8 cellular contexts compared by ENCODE assay signal in genomic region chr7:141014523-141015395, GRCh38. TPM values are rescaled to one million over a fixed set of nuclear protein-coding genes. Genes with fewer than 3 reads are reported as not detected.
DNase-seq lines count a peak whose midpoint lies in the region; ATAC-seq and TF ChIP-seq lines count a peak whose summit lies in the region.

TSS of gene MRPS33 (minus strand) at chr7:141014952. CDS start at chr7:141010633, 4,319 bp downstream.

- H3K27me3 Mint-ChIP-seq in activated naive CD4-positive, alpha-beta T cell treated with anti-CD3 and anti-CD28 coated beads, Interleukin-2, amount 50 U/mL, for 24 hours, result peaks cover 2% of the 10 kb centered on the region

- peak; percentile 99 for ATAC-seq in HG02610 (IDR thresholded peaks at IDR 0.05; ENCODE audit: unreplicated experiment)
- ATAC-seq in SK-N-SH treated with all-trans-retinoic acid at 6 μM for 48 hours, result peak; percentile 99

- peak within 1 kb of the TSS; percentile 100 for H3K27ac Mint-ChIP-seq in activated naive CD4-positive, alpha-beta T cell treated with anti-CD3 and anti-CD28 coated beads, Interleukin-2, amount 50 U/mL, for 24 hours

- H3K4me3 Mint-ChIP-seq in activated naive CD4-positive, alpha-beta T cell treated with anti-CD3 and anti-CD28 coated beads, Interleukin-2, amount 50 U/mL, for 24 hours, result peak within 1 kb of the TSS; percentile 98

- peak; percentile 99 for DNase-seq in NCI-H1092 (lab: John Stamatoyannopoulos, UW)
- peak; percentile 81 for DNase-seq in glomerular endothelial cell (ENCODE audit: extremely low read depth, low read depth, low spot score)
- peak; percentile 97 for DNase-seq in occipital lobe (lab: John Stamatoyannopoulos, UW)

- peaks cover 48% of the 10 kb centered on the region for H3K4me1 Mint-ChIP-seq in activated naive CD4-positive, alpha-beta T cell treated with anti-CD3 and anti-CD28 coated beads, Interleukin-2, amount 50 U/mL, for 24 hours

- H3K27ac ChIP-seq in temporal lobe (ENCODE audit: low read depth, low read length), result peak within 1 kb of the TSS; percentile 71

- TF ChIP-seq POLR2A in GM10847 (IDR thresholded peaks at IDR 0.05; ENCODE audit: extremely low read depth, insufficient read length), result peak; percentile 90

- H3K36me3 Mint-ChIP-seq in activated naive CD4-positive, alpha-beta T cell treated with anti-CD3 and anti-CD28 coated beads, Interleukin-2, amount 50 U/mL, for 24 hours, result peaks cover 8% of the 10 kb centered on the region

- H3K9me3 Mint-ChIP-seq in activated naive CD4-positive, alpha-beta T cell treated with anti-CD3 and anti-CD28 coated beads, Interleukin-2, amount 50 U/mL, for 24 hours, result no peaks in the 10 kb centered on the region

TF ChIP-seq in SK-N-SH treated with all-trans-retinoic acid at 6 μM for 48 hours, 23 proteins besides CTCF, POLR2A, EP300 and RAD21:
- TF ChIP-seq TCF4 (CRISPR knock-in tag; IDR thresholded peaks at IDR 0.05; ENCODE audit: borderline replicate concordance) (peak; percentile 21; the same call in 1 of the 2 replicates), PPARA (CRISPR knock-in tag; IDR thresholded peaks at IDR 0.05; ENCODE audit: borderline replicate concordance) (no peak), ZFP30 (CRISPR knock-in tag; IDR thresholded peaks at IDR 0.05) (no peak), ZFP3 (CRISPR knock-in tag; IDR thresholded peaks at IDR 0.05) (peak; percentile 67; the same call in 1 of the 2 replicates), ZNF565 (CRISPR knock-in tag; conservative IDR thresholded peaks at IDR 0.05; ENCODE audit: low read depth) (no peak), ZC3H10 (CRISPR knock-in tag; IDR thresholded peaks at IDR 0.05) (0 out of 2 replicates have a peak, but pooled peaks have one; percentile 51), ZNF70 (CRISPR knock-in tag; IDR thresholded peaks at IDR 0.05) (no peak), ARNTL (CRISPR knock-in tag; IDR thresholded peaks at IDR 0.05; ENCODE audit: borderline replicate concordance, low read depth) (no peak), OSR1 (CRISPR knock-in tag; IDR thresholded peaks at IDR 0.05) (no peak), TOX (CRISPR knock-in tag; IDR thresholded peaks at IDR 0.05; ENCODE audit: borderline replicate concordance) (no peak; the same call in 1 of the 2 replicates), ZNF8 (CRISPR knock-in tag; IDR thresholded peaks at IDR 0.05) (no peak), PATZ1 (CRISPR knock-in tag; IDR thresholded peaks at IDR 0.05; ENCODE audit: borderline replicate concordance) (no peak), ISL1 (CRISPR knock-in tag; IDR thresholded peaks at IDR 0.05) (0 out of 2 replicates have a peak, but pooled peaks have one; percentile 25), BACH2 (CRISPR knock-in tag; IDR thresholded peaks at IDR 0.05; ENCODE audit: borderline replicate concordance) (no peak), GLIS3 (CRISPR knock-in tag; IDR thresholded peaks at IDR 0.05) (no peak), CSDC2 (CRISPR knock-in tag; IDR thresholded peaks at IDR 0.05) (no peak), CREB5 (CRISPR knock-in tag; IDR thresholded peaks at IDR 0.05; ENCODE audit: low read depth) (0 out of 2 replicates have a peak, but pooled peaks have one; percentile 38), RARB (CRISPR knock-in tag; IDR thresholded peaks at IDR 0.05) (no peak), ESRRG (CRISPR knock-in tag; IDR thresholded peaks at IDR 0.05) (0 out of 2 replicates have a peak, but pooled peaks have one; percentile 71), SNAI2 (CRISPR knock-in tag; IDR thresholded peaks at IDR 0.05) (peak; percentile 72)
- TF ChIP-seq, protein P1, sequence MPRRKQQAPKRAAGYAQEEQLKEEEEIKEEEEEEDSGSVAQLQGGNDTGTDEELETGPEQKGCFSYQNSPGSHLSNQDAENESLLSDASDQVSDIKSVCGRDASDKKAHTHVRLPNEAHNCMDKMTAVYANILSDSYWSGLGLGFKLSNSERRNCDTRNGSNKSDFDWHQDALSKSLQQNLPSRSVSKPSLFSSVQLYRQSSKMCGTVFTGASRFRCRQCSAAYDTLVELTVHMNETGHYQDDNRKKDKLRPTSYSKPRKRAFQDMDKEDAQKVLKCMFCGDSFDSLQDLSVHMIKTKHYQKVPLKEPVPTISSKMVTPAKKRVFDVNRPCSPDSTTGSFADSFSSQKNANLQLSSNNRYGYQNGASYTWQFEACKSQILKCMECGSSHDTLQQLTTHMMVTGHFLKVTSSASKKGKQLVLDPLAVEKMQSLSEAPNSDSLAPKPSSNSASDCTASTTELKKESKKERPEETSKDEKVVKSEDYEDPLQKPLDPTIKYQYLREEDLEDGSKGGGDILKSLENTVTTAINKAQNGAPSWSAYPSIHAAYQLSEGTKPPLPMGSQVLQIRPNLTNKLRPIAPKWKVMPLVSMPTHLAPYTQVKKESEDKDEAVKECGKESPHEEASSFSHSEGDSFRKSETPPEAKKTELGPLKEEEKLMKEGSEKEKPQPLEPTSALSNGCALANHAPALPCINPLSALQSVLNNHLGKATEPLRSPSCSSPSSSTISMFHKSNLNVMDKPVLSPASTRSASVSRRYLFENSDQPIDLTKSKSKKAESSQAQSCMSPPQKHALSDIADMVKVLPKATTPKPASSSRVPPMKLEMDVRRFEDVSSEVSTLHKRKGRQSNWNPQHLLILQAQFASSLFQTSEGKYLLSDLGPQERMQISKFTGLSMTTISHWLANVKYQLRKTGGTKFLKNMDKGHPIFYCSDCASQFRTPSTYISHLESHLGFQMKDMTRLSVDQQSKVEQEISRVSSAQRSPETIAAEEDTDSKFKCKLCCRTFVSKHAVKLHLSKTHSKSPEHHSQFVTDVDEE (CRISPR knock-in tag; IDR thresholded peaks at IDR 0.05), result peak; percentile 7; the same call in 1 of the 2 replicates
- TF ChIP-seq, protein P2, sequence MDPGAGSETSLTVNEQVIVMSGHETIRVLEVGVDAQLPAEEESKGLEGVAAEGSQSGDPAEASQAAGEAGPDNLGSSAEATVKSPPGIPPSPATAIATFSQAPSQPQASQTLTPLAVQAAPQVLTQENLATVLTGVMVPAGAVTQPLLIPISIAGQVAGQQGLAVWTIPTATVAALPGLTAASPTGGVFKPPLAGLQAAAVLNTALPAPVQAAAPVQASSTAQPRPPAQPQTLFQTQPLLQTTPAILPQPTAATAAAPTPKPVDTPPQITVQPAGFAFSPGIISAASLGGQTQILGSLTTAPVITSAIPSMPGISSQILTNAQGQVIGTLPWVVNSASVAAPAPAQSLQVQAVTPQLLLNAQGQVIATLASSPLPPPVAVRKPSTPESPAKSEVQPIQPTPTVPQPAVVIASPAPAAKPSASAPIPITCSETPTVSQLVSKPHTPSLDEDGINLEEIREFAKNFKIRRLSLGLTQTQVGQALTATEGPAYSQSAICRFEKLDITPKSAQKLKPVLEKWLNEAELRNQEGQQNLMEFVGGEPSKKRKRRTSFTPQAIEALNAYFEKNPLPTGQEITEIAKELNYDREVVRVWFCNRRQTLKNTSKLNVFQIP (CRISPR knock-in tag; IDR thresholded peaks at IDR 0.05; ENCODE audit: borderline replicate concordance, low read depth), result peak; percentile 26; the same call in 1 of the 2 replicates
- TF ChIP-seq, protein P3, sequence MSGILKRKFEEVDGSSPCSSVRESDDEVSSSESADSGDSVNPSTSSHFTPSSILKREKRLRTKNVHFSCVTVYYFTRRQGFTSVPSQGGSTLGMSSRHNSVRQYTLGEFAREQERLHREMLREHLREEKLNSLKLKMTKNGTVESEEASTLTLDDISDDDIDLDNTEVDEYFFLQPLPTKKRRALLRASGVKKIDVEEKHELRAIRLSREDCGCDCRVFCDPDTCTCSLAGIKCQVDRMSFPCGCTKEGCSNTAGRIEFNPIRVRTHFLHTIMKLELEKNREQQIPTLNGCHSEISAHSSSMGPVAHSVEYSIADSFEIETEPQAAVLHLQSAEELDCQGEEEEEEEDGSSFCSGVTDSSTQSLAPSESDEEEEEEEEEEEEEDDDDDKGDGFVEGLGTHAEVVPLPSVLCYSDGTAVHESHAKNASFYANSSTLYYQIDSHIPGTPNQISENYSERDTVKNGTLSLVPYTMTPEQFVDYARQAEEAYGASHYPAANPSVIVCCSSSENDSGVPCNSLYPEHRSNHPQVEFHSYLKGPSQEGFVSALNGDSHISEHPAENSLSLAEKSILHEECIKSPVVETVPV (CRISPR knock-in tag; IDR thresholded peaks at IDR 0.05), result no peak

RNA-seq across cellular contexts. Expression of gene MRPS33, which starts in this region (rescaled TPM):
- total RNA-seq in glomerular endothelial cell, result 15.3 and 18.1 TPM in 2 replicates
- total RNA-seq in occipital lobe, result 12.6 TPM
- total RNA-seq in temporal lobe, result 13.5 TPM

Comparison
In these comparisons a context has a peak if more than half of its experiments do, and no peak if none do; other contexts are left out.
1. Peak in every context shown above with its lines: DNase-seq, ATAC-seq and H3K27ac ChIP-seq.